Comparison of ENCODE assay signal across 23 cellular contexts in genomic region chr10:12391191-12391590, GRCh38. TPM values are rescaled to one million over a fixed set of nuclear protein-coding genes. Genes with fewer than 3 reads are reported as not detected.
DNase-seq lines count a peak whose midpoint lies in the region; TF ChIP-seq lines count a peak whose summit lies in the region.
"Had no signal": no experiment of that assay in that cellular context is flagged by ENCODE, and none has a peak within 500 bp of the region (broad histone marks: within the 10 kb centered on the region; RNA-seq: fewer than 3 reads in every experiment).

No MANE protein-coding gene starts in this region.

- H2BK5ac ChIP-seq in H9 (ENCODE audit: insufficient read length, low read length) (no peak overlapping the region), mesenchymal stem cell (ENCODE audit: low read depth, low read length, poor library complexity, severe bottlenecking) (no peak overlapping the region)

- H3K23me2 ChIP-seq in H9 (ENCODE audit: insufficient read length, low read depth, low read length, poor library complexity, severe bottlenecking) = no peaks in the 10 kb centered on the region

- peaks cover 7 to 15% of the 10 kb centered on the region in 2 experiments for H3K4me1 Mint-ChIP-seq in H9

- no peaks in the 10 kb centered on the region for H3K36me3 Mint-ChIP-seq in H9 (ENCODE audit: insufficient read depth in 1 of 3, low read depth in 3 of 3)
- H3K36me3 Mint-ChIP-seq: activated CD4-positive, alpha-beta memory T cell treated with anti-CD3 and anti-CD28 coated beads for 36 hours had no signal

- no CpG with 5 or more reads among the region's 6 CpGs for WGBS in H9 (ENCODE audit: extremely low coverage, insufficient read length, low lambda C conversion rate)
- 86% methylated on average over 6 of the region's 6 CpGs for WGBS in mesenchymal stem cell

- H3K4me3 Mint-ChIP-seq in H9 = no peak overlapping the region
- H3K4me3 Mint-ChIP-seq: activated B cell treated with CpG ODN at 0.5 μM for 24 hours; activated CD4-positive, alpha-beta memory T cell treated with anti-CD3 and anti-CD28 coated beads for 36 hours; CD4-positive, alpha-beta memory T cell had no signal

- no peak overlapping the region for H3K56ac ChIP-seq in H9 (ENCODE audit: insufficient read length, low read depth, low read length)

- TF ChIP-seq CTCF in H9 (conservative IDR thresholded peaks at IDR 0.05) (no peak), brain microvascular endothelial cell (IDR thresholded peaks at IDR 0.05; ENCODE audit: low read depth, low read length, missing control alignments) (no peak)

- H3K18ac ChIP-seq in H9 (ENCODE audit: insufficient read length, low read depth, low read length) (no peak overlapping the region), mesenchymal stem cell (ENCODE audit: low read depth in 1 of 2, low read length in 2 of 2) (no peak overlapping the region)

- in situ Hi-C loops in brain microvascular endothelial cell (cut with HindIII; ENCODE audit: low pct_ligation_motif_present, low sequenced_read_pairs) = no loop called here

- H2AFZ ChIP-seq in H9 (ENCODE audit: low read length) = no peak overlapping the region
- H2AFZ ChIP-seq in mesenchymal stem cell (ENCODE audit: low read depth, low read length) = no peak overlapping the region

- H3K27me3 Mint-ChIP-seq in H9 (ENCODE audit: low read depth) = no peaks in the 10 kb centered on the region
- H3K27me3 Mint-ChIP-seq: activated B cell treated with CpG ODN at 0.5 μM for 24 hours; activated CD4-positive, alpha-beta memory T cell treated with anti-CD3 and anti-CD28 coated beads for 36 hours; CD4-positive, alpha-beta memory T cell; naive thymus-derived CD4-positive, alpha-beta T cell had no signal

- H2BK120ac ChIP-seq in H9 (ENCODE audit: low read depth, low read length, poor library complexity, severe bottlenecking) (no peak overlapping the region), mesenchymal stem cell (ENCODE audit: low read depth, low read length) (no peak overlapping the region)

- no peaks in the 10 kb centered on the region for H3K79me2 ChIP-seq in H9 (ENCODE audit: insufficient read depth, low read length)

- H3K4me1 ChIP-seq in H9 (ENCODE audit: insufficient read depth, low read length) = 0 out of 2 replicates have a peak, but pooled peaks cover 2% of the 10 kb centered on the region
- H3K4me1 ChIP-seq in mesenchymal stem cell (ENCODE audit: control insufficient read depth, insufficient read depth, low read depth, low read length) = peaks cover 15% of the 10 kb centered on the region
- peaks cover 26% of the 10 kb centered on the region for H3K4me1 ChIP-seq in stomach smooth muscle (ENCODE audit: control insufficient read depth, insufficient read depth, low read length)

- no peaks in the 10 kb centered on the region for H3K9me3 Mint-ChIP-seq in H9
- H3K9me3 Mint-ChIP-seq: activated B cell treated with CpG ODN at 0.5 μM for 24 hours; activated CD4-positive, alpha-beta memory T cell treated with anti-CD3 and anti-CD28 coated beads for 36 hours; CD4-positive, alpha-beta memory T cell had no signal

- H4K91ac ChIP-seq in H9 (ENCODE audit: insufficient read length, low read depth, low read length) = no peak overlapping the region
- no peak overlapping the region for H4K91ac ChIP-seq in mesenchymal stem cell (ENCODE audit: low read length)

- H3K79me1 ChIP-seq in H9 (ENCODE audit: insufficient read depth, low read depth, low read length, poor library complexity, severe bottlenecking) = no peaks in the 10 kb centered on the region
- peaks cover 56% of the 10 kb centered on the region for H3K79me1 ChIP-seq in mesenchymal stem cell (replicated peaks; ENCODE audit: low read length, poor library complexity, severe bottlenecking)

- H4K20me1 ChIP-seq in H9 (ENCODE audit: control insufficient read depth, insufficient read depth, insufficient read length) = peaks cover 4% of the 10 kb centered on the region

- H2BK20ac ChIP-seq in H9 (ENCODE audit: low read depth, low read length, poor library complexity, severe bottlenecking) = no peak overlapping the region

- H2BK12ac ChIP-seq in H9 (ENCODE audit: insufficient read length, low read depth, low read length) (no peak overlapping the region), mesenchymal stem cell (ENCODE audit: low read length in 2 of 2) (no peak overlapping the region)

- H4K8ac ChIP-seq in H9 (replicated peaks; ENCODE audit: insufficient read length, low read depth, low read length) (no peak overlapping the region), mesenchymal stem cell (ENCODE audit: low read length) (no peak overlapping the region)

- H3K36me3 ChIP-seq in mesenchymal stem cell (ENCODE audit: control insufficient read depth in 1 of 2, insufficient read depth in 2 of 2, low read depth in 1 of 2, low read length in 2 of 2) = peaks cover 0 to 3% of the 10 kb centered on the region in 2 experiments
- H3K36me3 ChIP-seq in stomach smooth muscle (ENCODE audit: control insufficient read depth in 2 of 2, insufficient read depth in 2 of 2, low read length in 2 of 2) = no peaks in the 10 kb centered on the region
- no peaks in the 10 kb centered on the region for H3K36me3 ChIP-seq in MG63
- no peaks in the 10 kb centered on the region for H3K36me3 ChIP-seq in brain microvascular endothelial cell (replicated peaks)

- H4K5ac ChIP-seq in H9 (ENCODE audit: insufficient read length, low read depth, low read length) = no peak overlapping the region

- H3K14ac ChIP-seq in H9 (ENCODE audit: insufficient read depth, low read length) (no peak overlapping the region), mesenchymal stem cell (ENCODE audit: low read length in 2 of 2) (no peak overlapping the region)

- no peak overlapping the region for H2AK5ac ChIP-seq in H9 (ENCODE audit: insufficient read length, low read length)
- no peak overlapping the region for H2AK5ac ChIP-seq in mesenchymal stem cell (ENCODE audit: low read length, severe bottlenecking)

- no peak overlapping the region for H3K9ac ChIP-seq in H9 (ENCODE audit: extremely low read depth, insufficient read length, low read length)
- peak overlapping the region; percentile 57 for H3K9ac ChIP-seq in mesenchymal stem cell (ENCODE audit: low read length)
- no peak overlapping the region for H3K9ac ChIP-seq in stomach smooth muscle (ENCODE audit: low read length in 2 of 2)

- H2BK15ac ChIP-seq in H9 (ENCODE audit: low read depth, low read length) (no peak overlapping the region), mesenchymal stem cell (ENCODE audit: low read depth, poor library complexity, severe bottlenecking) (no peak overlapping the region)

- no peak overlapping the region for H3K4me2 ChIP-seq in H9 (ENCODE audit: insufficient read depth, insufficient read length, low read length)
- H3K4me2 ChIP-seq in mesenchymal stem cell (ENCODE audit: low read length, poor library complexity, severe bottlenecking) = no peak overlapping the region

- H3K27ac Mint-ChIP-seq in H9 = peak overlapping the region in 2 of 3 experiments; percentile 7 to 61; a peak in 1 of 7 replicates
- H3K27ac Mint-ChIP-seq: activated B cell treated with CpG ODN at 0.5 μM for 24 hours; activated CD4-positive, alpha-beta memory T cell treated with anti-CD3 and anti-CD28 coated beads for 36 hours had no signal

- H3K4me3 ChIP-seq in mesenchymal stem cell (ENCODE audit: insufficient read depth in 1 of 2, low read depth in 1 of 2, low read length in 2 of 2) (peak overlapping the region in 1 of 2 experiments; percentile 42), stomach smooth muscle (ENCODE audit: low read length in 2 of 2) (peak overlapping the region in 1 of 2 donors; percentile 36), MG63 (no peak overlapping the region), brain microvascular endothelial cell (ENCODE audit: low read depth, low read length) (no peak overlapping the region)
- H3K4me3 ChIP-seq: testis had no signal

- H3K27me3 ChIP-seq in H9 (ENCODE audit: insufficient read depth, low read length) (no peaks in the 10 kb centered on the region), mesenchymal stem cell (ENCODE audit: control insufficient read depth in 1 of 2, insufficient read depth in 1 of 2, low read length in 2 of 2) (no peaks in the 10 kb centered on the region), stomach smooth muscle (ENCODE audit: control insufficient read depth in 1 of 2, insufficient read depth in 2 of 2, low read length in 2 of 2) (no peaks in the 10 kb centered on the region), MG63 (no peaks in the 10 kb centered on the region), brain microvascular endothelial cell (replicated peaks) (no peaks in the 10 kb centered on the region)
- H3K27me3 ChIP-seq: testis had no signal

- H3K23ac ChIP-seq in H9 (ENCODE audit: insufficient read length, low read depth, low read length) = no peak overlapping the region
- no peak overlapping the region for H3K23ac ChIP-seq in mesenchymal stem cell (ENCODE audit: low read length in 2 of 2)

- H3K9me3 ChIP-seq in H9 (ENCODE audit: control insufficient read depth, low read depth, low read length) (no peaks in the 10 kb centered on the region), mesenchymal stem cell (ENCODE audit: control insufficient read depth, low read length) (no peaks in the 10 kb centered on the region), stomach smooth muscle (ENCODE audit: control insufficient read depth in 2 of 2, low read length in 2 of 2) (no peaks in the 10 kb centered on the region), MG63 (no peaks in the 10 kb centered on the region)
- H3K9me3 ChIP-seq: testis had no signal

- H3K27ac ChIP-seq in H9 (ENCODE audit: insufficient read length, low read depth, low read length) (no peak overlapping the region), mesenchymal stem cell (ENCODE audit: low read length, poor library complexity, severe bottlenecking) (no peak overlapping the region), stomach smooth muscle (ENCODE audit: low read length) (peak overlapping the region; percentile 24), brain microvascular endothelial cell (no peak overlapping the region)

- no peak overlapping the region for H3T11ph ChIP-seq in H9 (ENCODE audit: low read length)

- H3K4ac ChIP-seq in H9 (ENCODE audit: low read depth, low read length) (no peak overlapping the region), mesenchymal stem cell (ENCODE audit: low read depth in 1 of 2, low read length in 2 of 2) (no peak overlapping the region)

- DNase-seq in H9 (no peak), astrocyte of the hippocampus (ENCODE audit: low read depth, low spot score) (peak; percentile 84), mesenchymal stem cell (no peak), SW 1271 (lab: John Stamatoyannopoulos, UW) (no peak), MG63 (no peak), brain microvascular endothelial cell (no peak)
- no peak for DNase-seq in activated CD8-positive, alpha-beta memory T cell treated with anti-CD3 and anti-CD28 coated beads, Interleukin-2, amount 50 U/mL, for 4 hours
- DNase-seq: activated B cell treated with CpG ODN at 0.5 μM for 24 hours; activated CD4-positive, alpha-beta memory T cell treated with anti-CD3 and anti-CD28 coated beads for 36 hours; activated naive CD4-positive, alpha-beta T cell treated with Interleukin-2 at 50 U/mL for 16 hours; activated T-cell treated with anti-CD3 and anti-CD28 coated beads, Interleukin-2, amount 50 U/mL, for 1 hour; CD4-positive, alpha-beta memory T cell; DMS 273 treated with DMSO at 0.1 percent for 48 hours; GDM1; KBM-7; naive thymus-derived CD4-positive, alpha-beta T cell; NCI-H146; NCI-H2171 treated with DMSO at 0.1 percent for 48 hours; NCI-H526; T1000; testis had no signal

RNA-seq across cellular contexts. Expression of gene CAMK1D, which starts 41.8 kb away (rescaled TPM):
- 5.6 and 6.3 TPM in 2 replicates for total RNA-seq in H9 (2021)
- 7.6 TPM for polyA plus RNA-seq in mesenchymal stem cell (2013, experiment 1 of 2)
- 7.8 TPM for polyA plus RNA-seq in mesenchymal stem cell (2013, experiment 2 of 2)
- total RNA-seq in MG63 (2014; rRNA removed; shearing (Covaris generic); ENCODE audit: low replicate concordance) = 6.8 and 13.2 TPM in 2 replicates
- total RNA-seq: RPMI7951 had no signal
